In genomic region chr12:53045646-53046045, GRCh38 we compare ENCODE assay signal across 9 cellular contexts. TPM values are rescaled to one million over a fixed set of nuclear protein-coding genes. Genes with fewer than 3 reads are reported as not detected.
DNase-seq lines count a peak whose midpoint lies in the region; ATAC-seq and TF ChIP-seq lines count a peak whose summit lies in the region.
"Had no signal": no experiment of that assay in that cellular context is flagged by ENCODE, and none has a peak within 500 bp of the region (broad histone marks: within the 10 kb centered on the region; RNA-seq: fewer than 3 reads in every experiment).

No MANE protein-coding gene starts in this region.

- H3K4me1 Mint-ChIP-seq in T-helper 1 cell treated with Interleukin-12 subunit alpha and Interleukin-12 subunit beta and Interleukin-4 antibody, amounts not matched to agents 30 μg/mL and 1 μg/mL, for 36 hours (ENCODE audit: low read depth), result peaks cover 16% of the 10 kb centered on the region

- ATAC-seq in left lung (no peak), GM21529 (IDR thresholded peaks at IDR 0.05; ENCODE audit: unreplicated experiment) (no peak)

- H3K4me3 Mint-ChIP-seq in T-helper 1 cell treated with Interleukin-12 subunit alpha and Interleukin-12 subunit beta and Interleukin-4 antibody, amounts not matched to agents 30 μg/mL and 1 μg/mL, for 36 hours, result peak overlapping the region; percentile 96

- no peak overlapping the region for H3K27ac Mint-ChIP-seq in T-helper 1 cell treated with Interleukin-12 subunit alpha and Interleukin-12 subunit beta and Interleukin-4 antibody, amounts not matched to agents 30 μg/mL and 1 μg/mL, for 36 hours

- H3K27ac ChIP-seq in adipose tissue (ENCODE audit: low read depth, low read length) (peak overlapping the region; percentile 11), left lung (peak overlapping the region; percentile 89 to 96), substantia nigra (ENCODE audit: low read depth, low read length, poor library complexity, severe bottlenecking) (peak overlapping the region; percentile 100)

- WGBS in adipose tissue, 3 donors, result 41 to 48% (median 46%) methylated on average over 5 of the region's 5 CpGs

- H3K27me3 ChIP-seq in left lung, result peaks cover 0 to 10% of the 10 kb centered on the region in 2 donors

- no peak for DNase-seq in T-helper 1 cell
- DNase-seq in left lung, result no peak
- peak in 1 of 49 donors; percentile 10 for DNase-seq in substantia nigra (lab: John Stamatoyannopoulos, UW)
- no peak for DNase-seq in stimulated activated CD4-positive, alpha-beta T cell treated with anti-CD3 and anti-CD28 coated beads, Interleukin-2, amount 100 ng/mL, for 24 hours
- DNase-seq in epidermal melanocyte (ENCODE audit: insufficient read length, low spot score), result no peak
- DNase-seq: NCI-H1694 treated with DMSO at 0.1 percent for 48 hours had no signal

- H3K36me3 Mint-ChIP-seq in T-helper 1 cell treated with Interleukin-12 subunit alpha and Interleukin-12 subunit beta and Interleukin-4 antibody, amounts not matched to agents 30 μg/mL and 1 μg/mL, for 36 hours (ENCODE audit: low read depth), result peaks cover 17% of the 10 kb centered on the region

- peak overlapping the region in 1 of 2 donors; percentile 51 for H3K4me3 ChIP-seq in left lung

- peaks cover 31 to 42% of the 10 kb centered on the region in 2 donors for H3K4me1 ChIP-seq in left lung

- peaks cover 0 to 9% of the 10 kb centered on the region in 2 donors for H3K36me3 ChIP-seq in left lung

- H3K27me3 Mint-ChIP-seq in T-helper 1 cell treated with Interleukin-12 subunit alpha and Interleukin-12 subunit beta and Interleukin-4 antibody, amounts not matched to agents 30 μg/mL and 1 μg/mL, for 36 hours (ENCODE audit: low read depth), result no peaks in the 10 kb centered on the region

- H3K9me3 Mint-ChIP-seq in T-helper 1 cell treated with Interleukin-12 subunit alpha and Interleukin-12 subunit beta and Interleukin-4 antibody, amounts not matched to agents 30 μg/mL and 1 μg/mL, for 36 hours, result no peaks in the 10 kb centered on the region

- no peaks in the 10 kb centered on the region for H3K9me3 ChIP-seq in left lung

- no peak for TF ChIP-seq CTCF in left lung (IDR thresholded peaks at IDR 0.05)

- intact Hi-C loops in left lung (cut with DNase I), result no loop called here

RNA-seq across cellular contexts. Expression of gene TNS2, which starts 4.2 kb away (rescaled TPM):
- polyA plus RNA-seq in adipose tissue, result 100 to 1,000 TPM in 2 of 3 donors, 10 to 100 TPM in 1; 53.4 to 562 (median 225) TPM
- 100 to 1,000 TPM; 112 to 129 TPM for total RNA-seq in left lung

RNA-seq across cellular contexts. Expression of gene SPRYD3, which starts 33.5 kb away (rescaled TPM):
- polyA plus RNA-seq in adipose tissue, result 10 to 100 TPM; 26.9 to 66.7 (median 29.8) TPM
- 10 to 100 TPM; 36.4 to 41.4 TPM for total RNA-seq in left lung

RNA-seq across cellular contexts. Expression of gene EIF4B, which starts 39.4 kb away (rescaled TPM):
- 100 to 1,000 TPM; 216 to 308 (median 253) TPM for polyA plus RNA-seq in adipose tissue
- 100 to 1,000 TPM; 326 to 378 TPM for total RNA-seq in left lung

RNA-seq across cellular contexts. Expression of gene IGFBP6, which starts 51.8 kb away (rescaled TPM):
- polyA plus RNA-seq in adipose tissue, result 100 to 1,000 TPM in 1 of 3 donors, 10 to 100 TPM in 2; 21.8 to 437 (median 83.9) TPM
- 10 to 100 TPM; 25.4 to 29.1 TPM for total RNA-seq in left lung

RNA-seq across cellular contexts. Expression of gene SOAT2, which starts 57.6 kb away (rescaled TPM):
- polyA plus RNA-seq in adipose tissue, result under 1 TPM in 2 of 3 donors, not detected in 1; 0.08 to 0.09 TPM
- total RNA-seq in left lung, result not detected

Comparison
In these comparisons a context has a peak if more than half of its experiments do, and no peak if none do; other contexts are left out.
1. H3K27ac ChIP-seq: peak in every context shown above with its lines; median percentile 100 in substantia nigra; 92 in left lung; 11 in adipose tissue.